9 cellular contexts compared by ENCODE assay signal in the genomic region with DNA sequence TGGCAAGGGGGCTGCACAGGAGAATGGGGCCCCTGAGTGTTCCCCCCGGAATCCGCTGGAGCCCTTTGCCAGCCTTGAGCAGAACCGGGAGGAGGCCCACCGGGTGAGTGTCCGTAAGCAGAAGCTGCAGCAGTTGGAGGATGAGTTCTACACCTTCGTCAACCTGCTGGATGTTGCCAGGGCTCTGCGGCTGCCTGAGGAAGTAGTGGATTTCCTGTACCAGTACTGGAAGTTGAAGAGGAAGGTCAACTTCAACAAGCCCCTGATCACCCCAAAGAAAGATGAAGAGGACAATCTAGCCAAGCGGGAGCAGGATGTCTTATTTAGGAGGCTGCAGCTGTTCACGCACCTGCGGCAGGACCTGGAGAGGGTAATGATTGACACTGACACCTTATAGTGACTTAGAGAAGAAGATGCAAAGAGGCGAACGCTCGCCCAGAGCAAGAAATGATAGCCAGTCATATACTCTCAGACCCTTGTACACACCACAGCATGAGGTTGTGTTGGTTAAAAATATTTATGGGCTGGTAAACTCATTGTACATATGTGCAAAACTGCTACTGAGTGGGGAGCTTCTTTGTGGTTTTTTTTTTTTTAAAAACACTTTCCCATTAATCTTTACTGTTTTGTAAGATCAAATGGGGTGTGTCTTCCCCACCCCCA. TPM values are rescaled to one million over a fixed set of nuclear protein-coding genes. Genes with fewer than 3 reads are reported as not detected.
DNase-seq lines count a peak whose midpoint lies in the region; ATAC-seq lines count a peak whose summit lies in the region.
"Had no signal": no experiment of that assay in that cellular context is flagged by ENCODE, and none has a peak within 500 bp of the region (broad histone marks: within the 10 kb centered on the region; RNA-seq: fewer than 3 reads in every experiment).

No MANE protein-coding gene starts in this region.

- H3K27me3 Mint-ChIP-seq in activated naive CD8-positive, alpha-beta T cell treated with anti-CD3 and anti-CD28 coated beads, Interleukin-2, amount 50 U/mL, for 24 hours: no peaks in the 10 kb centered on the region

- DNase-seq in GDM1 (lab: John Stamatoyannopoulos, UW) (peak; percentile 41), NCI-H524 treated with DMSO at 0.1 percent for 48 hours (lab: John Stamatoyannopoulos, UW) (no peak), putamen (ENCODE audit: low spot score) (no peak), mesenteric fat pad (ENCODE audit: low spot score) (no peak), NCI-H1417 treated with DMSO at 0.1 percent for 48 hours (lab: John Stamatoyannopoulos, UW) (no peak)
- DNase-seq in activated naive CD8-positive, alpha-beta T cell treated with anti-CD3 and anti-CD28 coated beads, Interleukin-2, amount 50 U/mL, for 24 hours: no peak
- DNase-seq: SJCRH30 had no signal

- peak overlapping the region; percentile 73 for H3K27ac Mint-ChIP-seq in activated naive CD8-positive, alpha-beta T cell treated with anti-CD3 and anti-CD28 coated beads, Interleukin-2, amount 50 U/mL, for 24 hours

- H3K4me3 Mint-ChIP-seq in activated naive CD8-positive, alpha-beta T cell treated with anti-CD3 and anti-CD28 coated beads, Interleukin-2, amount 50 U/mL, for 24 hours: no peak overlapping the region

- no peaks in the 10 kb centered on the region for H3K9me3 Mint-ChIP-seq in activated naive CD8-positive, alpha-beta T cell treated with anti-CD3 and anti-CD28 coated beads, Interleukin-2, amount 50 U/mL, for 24 hours

- H3K36me3 Mint-ChIP-seq in activated naive CD8-positive, alpha-beta T cell treated with anti-CD3 and anti-CD28 coated beads, Interleukin-2, amount 50 U/mL, for 24 hours (ENCODE audit: low read depth): peaks cover 54% of the 10 kb centered on the region

- ATAC-seq in GM19452 (IDR thresholded peaks at IDR 0.05; ENCODE audit: unreplicated experiment) (peak; percentile 12), HG03159 (IDR thresholded peaks at IDR 0.05; ENCODE audit: unreplicated experiment) (peak; percentile 25)
- no peak for ATAC-seq in activated naive CD8-positive, alpha-beta T cell treated with anti-CD3 and anti-CD28 coated beads, Interleukin-2, amount 50 U/mL, for 24 hours

- peaks cover 40% of the 10 kb centered on the region for H3K4me1 Mint-ChIP-seq in activated naive CD8-positive, alpha-beta T cell treated with anti-CD3 and anti-CD28 coated beads, Interleukin-2, amount 50 U/mL, for 24 hours

RNA-seq across cellular contexts. Expression of gene JADE1, which starts 52.5 kb away (rescaled TPM):
- 53.4 TPM for total RNA-seq in mesenteric fat pad
